In the genomic region with DNA sequence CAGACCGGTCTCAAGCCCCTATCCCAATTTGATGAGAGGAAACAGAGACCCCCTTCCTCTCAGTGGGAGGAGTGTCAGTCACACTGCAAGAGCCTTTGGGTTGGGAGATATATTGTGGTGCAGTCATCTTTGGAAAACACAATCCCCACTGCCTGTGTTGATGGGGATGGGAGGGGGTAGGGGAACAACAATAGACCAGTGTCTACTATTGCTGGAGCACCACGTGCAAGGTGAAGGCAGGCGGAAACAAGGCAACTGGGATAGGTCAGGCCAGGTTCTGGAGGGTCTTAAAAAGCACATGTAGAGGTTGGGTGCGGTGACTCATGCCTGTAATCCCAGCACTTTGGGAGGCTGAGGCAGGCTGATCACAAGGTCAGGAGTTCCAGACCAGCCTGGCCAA, we compare ENCODE assay signal across 18 cellular contexts.
DNase-seq lines count a peak whose midpoint lies in the region; ATAC-seq and TF ChIP-seq lines count a peak whose summit lies in the region.
"Had no signal": no experiment of that assay in that cellular context is flagged by ENCODE, and none has a peak within 500 bp of the region (broad histone marks: within the 10 kb centered on the region; RNA-seq: fewer than 3 reads in every experiment).

No MANE protein-coding gene starts in this region.

- no peaks in the 10 kb centered on the region for H4K20me1 ChIP-seq in BLaER1 treated with 17β-estradiol and CSF1 and Interleukin-3, amounts not matched to agents 10 nM and 100 nM
- H4K20me1 ChIP-seq in Karpas-422 (ENCODE audit: insufficient read depth, low read depth, low read length) = no peaks in the 10 kb centered on the region

- H2AFZ ChIP-seq in Karpas-422 (ENCODE audit: low read length) = no peak overlapping the region

- no peak for ATAC-seq in omental fat pad (ENCODE audit: low FRiP score)
- ATAC-seq: PC-3 had no signal

- DNase-seq in ascending aorta (ENCODE audit: low spot score in 2 of 2) (no peak), globus pallidus (ENCODE audit: low spot score) (peak; percentile 47), posterior vena cava (ENCODE audit: low spot score) (peak; percentile 43), KG1 (lab: John Stamatoyannopoulos, UW) (no peak), omental fat pad (ENCODE audit: low spot score) (no peak), Karpas-422 (no peak)
- DNase-seq: Calu3; CD4-positive, alpha-beta T cell; DMS53; NCI-H1436; NCI-H1930; NCI-H345; NCI-H524 treated with DMSO at 0.1 percent for 48 hours; PC-3; RPMI8226; SHP77 treated with DMSO at 0.1 percent for 48 hours had no signal

- H3K4me3 ChIP-seq in BLaER1 treated with 17β-estradiol and CSF1 and Interleukin-3, amounts not matched to agents 10 nM and 100 nM = no peak overlapping the region
- H3K4me3 ChIP-seq in ascending aorta (no peak overlapping the region), Karpas-422 (ENCODE audit: low read length) (no peak overlapping the region)

- H3K4me2 ChIP-seq in BLaER1 treated with 17β-estradiol and CSF1 and Interleukin-3, amounts not matched to agents 10 nM and 100 nM = peak overlapping the region in 10 of 11 experiments; percentile 44 to 83 (median 70); a peak in 19 of 22 replicates
- no peak overlapping the region for H3K4me2 ChIP-seq in Karpas-422 (ENCODE audit: low read depth, low read length, poor library complexity, severe bottlenecking)
- H3K4me2 ChIP-seq: KMS-11 had no signal

- no peaks in the 10 kb centered on the region for H3K9me2 ChIP-seq in Karpas-422 (replicated peaks; ENCODE audit: insufficient read depth, low read length)

- TF ChIP-seq CTCF in ascending aorta (IDR thresholded peaks at IDR 0.05) (no peak), omental fat pad (IDR thresholded peaks at IDR 0.05) (no peak)

- peak overlapping the region in 6 of 11 experiments; percentile 12 to 76 (median 60); a peak in 11 of 22 replicates for H3K27ac ChIP-seq in BLaER1 treated with 17β-estradiol and CSF1 and Interleukin-3, amounts not matched to agents 10 nM and 100 nM
- H3K27ac ChIP-seq in ascending aorta (peak overlapping the region; percentile 48 to 63), Karpas-422 (ENCODE audit: low read length) (no peak overlapping the region)
- H3K27ac ChIP-seq: KMS-11 had no signal

- peaks cover 0 to 12% (median 4%) of the 10 kb centered on the region in 11 experiments; a peak in 6 of 22 replicates for H3K9me3 ChIP-seq in BLaER1 treated with 17β-estradiol and CSF1 and Interleukin-3, amounts not matched to agents 10 nM and 100 nM (replicated peaks in 1 of 11)
- no peaks in the 10 kb centered on the region for H3K9me3 ChIP-seq in ascending aorta
- H3K9me3 ChIP-seq in Karpas-422 (ENCODE audit: low read length) = no peaks in the 10 kb centered on the region

- peak overlapping the region in 2 of 11 experiments; percentile 47 to 55; a peak in 1 of 22 replicates for H3K9ac ChIP-seq in BLaER1 treated with 17β-estradiol and CSF1 and Interleukin-3, amounts not matched to agents 10 nM and 100 nM
- H3K9ac ChIP-seq in Karpas-422 (ENCODE audit: low read length) = no peak overlapping the region
- H3K9ac ChIP-seq: KMS-11 had no signal

- H3K36me3 ChIP-seq in BLaER1 treated with 17β-estradiol and CSF1 and Interleukin-3, amounts not matched to agents 10 nM and 100 nM = no peaks in the 10 kb centered on the region; a peak in 3 of 22 replicates
- H3K36me3 ChIP-seq in ascending aorta = no peaks in the 10 kb centered on the region
- no peaks in the 10 kb centered on the region for H3K36me3 ChIP-seq in Karpas-422 (ENCODE audit: insufficient read depth, low read length)

- no peaks in the 10 kb centered on the region for H3K79me2 ChIP-seq in Karpas-422 (ENCODE audit: low read length)

- peaks cover 35 to 67% (median 54%) of the 10 kb centered on the region in 10 experiments for H3K4me1 ChIP-seq in BLaER1 treated with 17β-estradiol and CSF1 and Interleukin-3, amounts not matched to agents 10 nM and 100 nM
- H3K4me1 ChIP-seq in ascending aorta (peaks cover 21 to 33% of the 10 kb centered on the region in 2 donors), Karpas-422 (ENCODE audit: low read length) (no peaks in the 10 kb centered on the region)

- H3K27me3 ChIP-seq in BLaER1 treated with 17β-estradiol and CSF1 and Interleukin-3, amounts not matched to agents 10 nM and 100 nM = no peaks in the 10 kb centered on the region; a peak in 1 of 22 replicates
- H3K27me3 ChIP-seq in ascending aorta = no peaks in the 10 kb centered on the region
- H3K27me3 ChIP-seq in Karpas-422 (ENCODE audit: low read length) = no peaks in the 10 kb centered on the region

- intact Hi-C loops in ascending aorta (cut with DNase I) = no loop called here
- intact Hi-C loops in posterior vena cava (cut with DNase I) = no loop called here

Comparison
In these comparisons a context has a peak if more than half of its experiments do, and no peak if none do; other contexts are left out.
1. DNase-seq: peak in globus pallidus (single experiment) and posterior vena cava (single experiment); none in ascending aorta (0 of 2), KG1 (single experiment), omental fat pad (single experiment) and Karpas-422 (single experiment).